Comparison of ENCODE assay signal across 19 cellular contexts in genomic region chr1:101251504-101251903, GRCh38. TPM values are rescaled to one million over a fixed set of nuclear protein-coding genes. Genes with fewer than 3 reads are reported as not detected.
DNase-seq lines count a peak whose midpoint lies in the region; ATAC-seq, FAIRE-seq and TF ChIP-seq lines count a peak whose summit lies in the region.
"Had no signal": no experiment of that assay in that cellular context is flagged by ENCODE, and none has a peak within 500 bp of the region (broad histone marks: within the 10 kb centered on the region; RNA-seq: fewer than 3 reads in every experiment).

No MANE protein-coding gene starts in this region.

- FAIRE-seq in endothelial cell of umbilical vein (lab: Jason Lieb, UNC) = peak; percentile 35

- POLR2A ChIA-PET in endothelial cell of umbilical vein (lab: Charles Lee) = interaction anchor here (0.9 to 1.9 kb wide), 7 partner anchors 8 to 37 kb away, joined by 3 to 8 read pairs (median 3); no protein-coding TSS in a partner anchor

- TF ChIP-seq CTCF in endothelial cell of umbilical vein (IDR thresholded peaks at IDR 0.05; ENCODE audit: extremely low read depth in 1 of 2, insufficient read depth in 1 of 2, low read depth in 1 of 2, low read length in 2 of 2) (no peak), tibial artery (IDR thresholded peaks at IDR 0.05) (no peak)

- DNase-seq in activated naive CD4-positive, alpha-beta T cell treated with anti-CD3 and anti-CD28 coated beads, Interleukin-2, amount 50 U/mL, for 72 hours (ENCODE audit: low spot score in 2 of 2) = no peak
- DNase-seq in T-helper 17 cell (no peak), endothelial cell of umbilical vein (ENCODE audit: low read depth, low spot score) (no peak), tibial artery (no peak)
- DNase-seq in activated CD8-positive, alpha-beta memory T cell treated with anti-CD3 and anti-CD28 coated beads, Interleukin-2, amount 10 ng/mL, durations not matched to agents 7 days and 5 days = no peak
- DNase-seq: ACHN, AML-193, COR-L47, DMS153, GOT3, KG1, NCI-H1436 treated with DMSO at 0.1 percent for 48 hours, NCI-H2081, NCI-H510A treated with DMSO at 0.1 percent for 48 hours, Peyer's patch, Right ventricle myocardium superior had no signal

- no peaks in the 10 kb centered on the region for H4K20me1 ChIP-seq in endothelial cell of umbilical vein (replicated peaks; ENCODE audit: control insufficient read depth, extremely low read depth, insufficient read depth, low read length)

- H3K4me1 ChIP-seq in endothelial cell of umbilical vein (ENCODE audit: control insufficient read depth, extremely low read depth, insufficient read depth, low read length) (peaks cover 20% of the 10 kb centered on the region), tibial artery (no peaks in the 10 kb centered on the region)

- peak overlapping the region; percentile 13 for H3K27ac Mint-ChIP-seq in activated naive CD4-positive, alpha-beta T cell treated with anti-CD3 and anti-CD28 coated beads, Interleukin-2, amount 50 U/mL, for 24 hours
- peak overlapping the region in 1 of 2 donors; percentile 35 for H3K27ac Mint-ChIP-seq in activated naive CD4-positive, alpha-beta T cell treated with anti-CD3 and anti-CD28 coated beads, Interleukin-2, amount 50 U/mL, for 72 hours
- H3K27ac Mint-ChIP-seq in T-helper 17 cell = no peak overlapping the region
- H3K27ac Mint-ChIP-seq in activated CD8-positive, alpha-beta memory T cell treated with anti-CD3 and anti-CD28 coated beads, Interleukin-2, amount 10 ng/mL, durations not matched to agents 7 days and 5 days = no peak overlapping the region
- H3K27ac Mint-ChIP-seq: CD14-positive monocyte had no signal

- no peaks in the 10 kb centered on the region for H3K36me3 Mint-ChIP-seq in activated naive CD4-positive, alpha-beta T cell treated with anti-CD3 and anti-CD28 coated beads, Interleukin-2, amount 50 U/mL, for 24 hours
- no peaks in the 10 kb centered on the region for H3K36me3 Mint-ChIP-seq in activated naive CD4-positive, alpha-beta T cell treated with anti-CD3 and anti-CD28 coated beads, Interleukin-2, amount 50 U/mL, for 72 hours
- no peaks in the 10 kb centered on the region for H3K36me3 Mint-ChIP-seq in T-helper 17 cell (ENCODE audit: low read depth)
- H3K36me3 Mint-ChIP-seq in activated CD8-positive, alpha-beta memory T cell treated with anti-CD3 and anti-CD28 coated beads, Interleukin-2, amount 10 ng/mL, durations not matched to agents 7 days and 5 days = no peaks in the 10 kb centered on the region
- H3K36me3 Mint-ChIP-seq: CD14-positive monocyte had no signal

- H3K4me2 ChIP-seq in endothelial cell of umbilical vein (ENCODE audit: insufficient read depth, low read length) = no peak overlapping the region

- TF ChIP-seq POLR2A in endothelial cell of umbilical vein (IDR thresholded peaks at IDR 0.05; ENCODE audit: low read depth, low read length) = no peak

- no TSS peak for BruUV-seq in endothelial cell of umbilical vein (replicated peaks; lab: Mats Ljungman, UMichigan)

- peak overlapping the region; percentile 88 for H3K27ac ChIP-seq in endothelial cell of umbilical vein (ENCODE audit: insufficient read depth, low read depth, low read length)
- no peak overlapping the region for H3K27ac ChIP-seq in tibial artery
- H3K27ac ChIP-seq: Peyer's patch had no signal

- peaks cover 4% of the 10 kb centered on the region for H3K9me3 Mint-ChIP-seq in activated naive CD4-positive, alpha-beta T cell treated with anti-CD3 and anti-CD28 coated beads, Interleukin-2, amount 50 U/mL, for 24 hours
- H3K9me3 Mint-ChIP-seq in activated naive CD4-positive, alpha-beta T cell treated with anti-CD3 and anti-CD28 coated beads, Interleukin-2, amount 50 U/mL, for 72 hours = peaks cover 3 to 5% of the 10 kb centered on the region in 2 donors
- no peaks in the 10 kb centered on the region for H3K9me3 Mint-ChIP-seq in activated CD8-positive, alpha-beta memory T cell treated with anti-CD3 and anti-CD28 coated beads, Interleukin-2, amount 10 ng/mL, durations not matched to agents 7 days and 5 days (ENCODE audit: low read depth)
- H3K9me3 Mint-ChIP-seq: CD14-positive monocyte had no signal

- no peaks in the 10 kb centered on the region for H3K79me2 ChIP-seq in endothelial cell of umbilical vein (ENCODE audit: control insufficient read depth, insufficient read depth, low read length)

- ATAC-seq in activated naive CD4-positive, alpha-beta T cell treated with anti-CD3 and anti-CD28 coated beads, Interleukin-2, amount 50 U/mL, for 72 hours = no peak
- ATAC-seq in T-helper 17 cell (no peak), HG02571 (IDR thresholded peaks at IDR 0.05; ENCODE audit: unreplicated experiment) (no peak)
- no peak for ATAC-seq in activated CD8-positive, alpha-beta memory T cell treated with anti-CD3 and anti-CD28 coated beads, Interleukin-2, amount 10 ng/mL, durations not matched to agents 7 days and 5 days

- H3K4me3 ChIP-seq in endothelial cell of umbilical vein (replicated peaks in 1 of 3; ENCODE audit: insufficient read depth in 1 of 3, low read depth in 1 of 3, low read length in 3 of 3) (no peak overlapping the region), tibial artery (no peak overlapping the region)
- H3K4me3 ChIP-seq: Peyer's patch had no signal

- H3K9me1 ChIP-seq in endothelial cell of umbilical vein (replicated peaks; ENCODE audit: control insufficient read depth, extremely low read depth, insufficient read depth, low read length) = no peaks in the 10 kb centered on the region

- no peaks in the 10 kb centered on the region for H3K9me3 ChIP-seq in T-helper 17 cell (ENCODE audit: control insufficient read depth, low read length, poor library complexity, severe bottlenecking)
- H3K9me3 ChIP-seq in endothelial cell of umbilical vein (replicated peaks; ENCODE audit: control insufficient read depth, insufficient read depth, low read length) = no peaks in the 10 kb centered on the region
- H3K9me3 ChIP-seq in tibial artery = no peaks in the 10 kb centered on the region
- H3K9me3 ChIP-seq: Peyer's patch had no signal

- no peaks in the 10 kb centered on the region for H3K36me3 ChIP-seq in endothelial cell of umbilical vein (ENCODE audit: control insufficient read depth in 2 of 2, extremely low read depth in 1 of 2, insufficient read depth in 2 of 2, low read length in 2 of 2)
- no peaks in the 10 kb centered on the region for H3K36me3 ChIP-seq in tibial artery
- H3K36me3 ChIP-seq: Peyer's patch had no signal

- no peaks in the 10 kb centered on the region for H3K27me3 Mint-ChIP-seq in activated naive CD4-positive, alpha-beta T cell treated with anti-CD3 and anti-CD28 coated beads, Interleukin-2, amount 50 U/mL, for 24 hours
- no peaks in the 10 kb centered on the region for H3K27me3 Mint-ChIP-seq in T-helper 17 cell
- H3K27me3 Mint-ChIP-seq in activated CD8-positive, alpha-beta memory T cell treated with anti-CD3 and anti-CD28 coated beads, Interleukin-2, amount 10 ng/mL, durations not matched to agents 7 days and 5 days = no peaks in the 10 kb centered on the region

- H2AFZ ChIP-seq in endothelial cell of umbilical vein (ENCODE audit: low read depth, low read length) = no peak overlapping the region

- intact Hi-C loops in endothelial cell of umbilical vein (cut with micrococcal nuclease) = loop anchor here (1.0 kb wide), 1 partner anchor 8 kb away; no protein-coding TSS in a partner anchor
- intact Hi-C loops in tibial artery (cut with DNase I; ENCODE audit: low total_unique reads) = no loop called here

- dilution Hi-C loops in endothelial cell of umbilical vein (cut with MboI; ENCODE audit: extremely low pct_ligation_motif_present, low sequenced_read_pairs) = no loop called here

- no peak overlapping the region for H3K9ac ChIP-seq in endothelial cell of umbilical vein (replicated peaks; ENCODE audit: extremely low read depth, insufficient read depth, low read length)

- H3K4me3 Mint-ChIP-seq in activated naive CD4-positive, alpha-beta T cell treated with anti-CD3 and anti-CD28 coated beads, Interleukin-2, amount 50 U/mL, for 24 hours = no peak overlapping the region
- H3K4me3 Mint-ChIP-seq in T-helper 17 cell = peak overlapping the region; percentile 3
- no peak overlapping the region for H3K4me3 Mint-ChIP-seq in activated CD8-positive, alpha-beta memory T cell treated with anti-CD3 and anti-CD28 coated beads, Interleukin-2, amount 10 ng/mL, durations not matched to agents 7 days and 5 days
- H3K4me3 Mint-ChIP-seq: CD14-positive monocyte had no signal

- no peaks in the 10 kb centered on the region for H3K27me3 ChIP-seq in endothelial cell of umbilical vein (ENCODE audit: control insufficient read depth in 2 of 2, insufficient read depth in 2 of 2, low read length in 2 of 2)
- H3K27me3 ChIP-seq in tibial artery = no peaks in the 10 kb centered on the region
- H3K27me3 ChIP-seq: Peyer's patch had no signal

- peaks cover 57% of the 10 kb centered on the region for H3K4me1 Mint-ChIP-seq in activated naive CD4-positive, alpha-beta T cell treated with anti-CD3 and anti-CD28 coated beads, Interleukin-2, amount 50 U/mL, for 24 hours
- peaks cover 23% of the 10 kb centered on the region for H3K4me1 Mint-ChIP-seq in T-helper 17 cell
- H3K4me1 Mint-ChIP-seq in activated CD8-positive, alpha-beta memory T cell treated with anti-CD3 and anti-CD28 coated beads, Interleukin-2, amount 10 ng/mL, durations not matched to agents 7 days and 5 days = peaks cover 20% of the 10 kb centered on the region
- H3K4me1 Mint-ChIP-seq: CD14-positive monocyte had no signal

- CTCF ChIA-PET in endothelial cell of umbilical vein (lab: Charles Lee) = interaction anchor here (0.9 to 3.7 kb wide), 7 partner anchors 9 to 383 kb away, joined by 3 to 31 read pairs (median 4); no protein-coding TSS in a partner anchor
- CTCF ChIA-PET in activated CD8-positive, alpha-beta memory T cell treated with anti-CD3 and anti-CD28 coated beads, Interleukin-2, amount 10 ng/mL, durations not matched to agents 7 days and 5 days (lab: Charles Lee) = interaction anchor here (0.8 to 6.1 kb wide), 12 partner anchors 13 to 330 kb away, joined by 3 to 47 read pairs (median 4); no protein-coding TSS in a partner anchor

RNA-seq across cellular contexts. Expression of gene S1PR1, which starts 14.7 kb away (rescaled TPM):
- 100 to 1,000 TPM; 125 to 221 TPM for total RNA-seq in activated naive CD4-positive, alpha-beta T cell treated with anti-CD3 and anti-CD28 coated beads, Interleukin-2, amount 50 U/mL, for 72 hours
- total RNA-seq in T-helper 17 cell (100 to 1,000 TPM; 157 to 226 TPM), endothelial cell of umbilical vein (137 and 138 TPM in 2 replicates)
- polyA plus RNA-seq in endothelial cell of umbilical vein = 346 and 387 TPM in 2 replicates
- polyA plus RNA-seq in endothelial cell of umbilical vein (2011; cell fraction: cytosol; rRNA removed) = 206 and 215 TPM in 2 replicates
- 219 and 225 TPM in 2 replicates for polyA plus RNA-seq in endothelial cell of umbilical vein (2011; cell fraction: nucleus; rRNA removed)
- polyA plus RNA-seq in endothelial cell of umbilical vein (2012) = 130 and 148 TPM in 2 replicates
- 433 and 446 TPM in 2 replicates for polyA minus RNA-seq in endothelial cell of umbilical vein
- not detected for polyA minus RNA-seq in endothelial cell of umbilical vein (2011; cell fraction: cytosol; rRNA and poly(A)+ RNA removed)
- polyA minus RNA-seq in endothelial cell of umbilical vein (2011; cell fraction: nucleus; rRNA and poly(A)+ RNA removed) = 363 and 384 TPM in 2 replicates
- total RNA-seq in activated CD8-positive, alpha-beta memory T cell treated with anti-CD3 and anti-CD28 coated beads, Interleukin-2, amount 10 ng/mL, durations not matched to agents 7 days and 5 days = 10 to 100 TPM; 56.0 to 68.2 TPM
